1 cellular context compared by ENCODE assay signal in genomic region chr7:129512192-129512591, GRCh38.
TF ChIP-seq lines count a peak whose summit lies in the region.

No MANE protein-coding gene starts in this region.

TF ChIP-seq in GM23338, 12 proteins besides CTCF, POLR2A, EP300 and RAD21 (continued from another document):
- no peak for TF ChIP-seq REST (IDR thresholded peaks at IDR 0.05; ENCODE audit: unreplicated experiment)
- TF ChIP-seq CREB1 (CRISPR knock-in tag; IDR thresholded peaks at IDR 0.05; ENCODE audit: low read depth), result no peak
- TF ChIP-seq EZH2phosphoT487 (IDR thresholded peaks at IDR 0.05; ENCODE audit: unreplicated experiment), result no peak
- TF ChIP-seq ZNF114 (CRISPR knock-in tag; IDR thresholded peaks at IDR 0.05), result no peak
- TF ChIP-seq ZNF331 (CRISPR knock-in tag; IDR thresholded peaks at IDR 0.05; ENCODE audit: low read depth), result no peak
- TF ChIP-seq, protein P1, sequence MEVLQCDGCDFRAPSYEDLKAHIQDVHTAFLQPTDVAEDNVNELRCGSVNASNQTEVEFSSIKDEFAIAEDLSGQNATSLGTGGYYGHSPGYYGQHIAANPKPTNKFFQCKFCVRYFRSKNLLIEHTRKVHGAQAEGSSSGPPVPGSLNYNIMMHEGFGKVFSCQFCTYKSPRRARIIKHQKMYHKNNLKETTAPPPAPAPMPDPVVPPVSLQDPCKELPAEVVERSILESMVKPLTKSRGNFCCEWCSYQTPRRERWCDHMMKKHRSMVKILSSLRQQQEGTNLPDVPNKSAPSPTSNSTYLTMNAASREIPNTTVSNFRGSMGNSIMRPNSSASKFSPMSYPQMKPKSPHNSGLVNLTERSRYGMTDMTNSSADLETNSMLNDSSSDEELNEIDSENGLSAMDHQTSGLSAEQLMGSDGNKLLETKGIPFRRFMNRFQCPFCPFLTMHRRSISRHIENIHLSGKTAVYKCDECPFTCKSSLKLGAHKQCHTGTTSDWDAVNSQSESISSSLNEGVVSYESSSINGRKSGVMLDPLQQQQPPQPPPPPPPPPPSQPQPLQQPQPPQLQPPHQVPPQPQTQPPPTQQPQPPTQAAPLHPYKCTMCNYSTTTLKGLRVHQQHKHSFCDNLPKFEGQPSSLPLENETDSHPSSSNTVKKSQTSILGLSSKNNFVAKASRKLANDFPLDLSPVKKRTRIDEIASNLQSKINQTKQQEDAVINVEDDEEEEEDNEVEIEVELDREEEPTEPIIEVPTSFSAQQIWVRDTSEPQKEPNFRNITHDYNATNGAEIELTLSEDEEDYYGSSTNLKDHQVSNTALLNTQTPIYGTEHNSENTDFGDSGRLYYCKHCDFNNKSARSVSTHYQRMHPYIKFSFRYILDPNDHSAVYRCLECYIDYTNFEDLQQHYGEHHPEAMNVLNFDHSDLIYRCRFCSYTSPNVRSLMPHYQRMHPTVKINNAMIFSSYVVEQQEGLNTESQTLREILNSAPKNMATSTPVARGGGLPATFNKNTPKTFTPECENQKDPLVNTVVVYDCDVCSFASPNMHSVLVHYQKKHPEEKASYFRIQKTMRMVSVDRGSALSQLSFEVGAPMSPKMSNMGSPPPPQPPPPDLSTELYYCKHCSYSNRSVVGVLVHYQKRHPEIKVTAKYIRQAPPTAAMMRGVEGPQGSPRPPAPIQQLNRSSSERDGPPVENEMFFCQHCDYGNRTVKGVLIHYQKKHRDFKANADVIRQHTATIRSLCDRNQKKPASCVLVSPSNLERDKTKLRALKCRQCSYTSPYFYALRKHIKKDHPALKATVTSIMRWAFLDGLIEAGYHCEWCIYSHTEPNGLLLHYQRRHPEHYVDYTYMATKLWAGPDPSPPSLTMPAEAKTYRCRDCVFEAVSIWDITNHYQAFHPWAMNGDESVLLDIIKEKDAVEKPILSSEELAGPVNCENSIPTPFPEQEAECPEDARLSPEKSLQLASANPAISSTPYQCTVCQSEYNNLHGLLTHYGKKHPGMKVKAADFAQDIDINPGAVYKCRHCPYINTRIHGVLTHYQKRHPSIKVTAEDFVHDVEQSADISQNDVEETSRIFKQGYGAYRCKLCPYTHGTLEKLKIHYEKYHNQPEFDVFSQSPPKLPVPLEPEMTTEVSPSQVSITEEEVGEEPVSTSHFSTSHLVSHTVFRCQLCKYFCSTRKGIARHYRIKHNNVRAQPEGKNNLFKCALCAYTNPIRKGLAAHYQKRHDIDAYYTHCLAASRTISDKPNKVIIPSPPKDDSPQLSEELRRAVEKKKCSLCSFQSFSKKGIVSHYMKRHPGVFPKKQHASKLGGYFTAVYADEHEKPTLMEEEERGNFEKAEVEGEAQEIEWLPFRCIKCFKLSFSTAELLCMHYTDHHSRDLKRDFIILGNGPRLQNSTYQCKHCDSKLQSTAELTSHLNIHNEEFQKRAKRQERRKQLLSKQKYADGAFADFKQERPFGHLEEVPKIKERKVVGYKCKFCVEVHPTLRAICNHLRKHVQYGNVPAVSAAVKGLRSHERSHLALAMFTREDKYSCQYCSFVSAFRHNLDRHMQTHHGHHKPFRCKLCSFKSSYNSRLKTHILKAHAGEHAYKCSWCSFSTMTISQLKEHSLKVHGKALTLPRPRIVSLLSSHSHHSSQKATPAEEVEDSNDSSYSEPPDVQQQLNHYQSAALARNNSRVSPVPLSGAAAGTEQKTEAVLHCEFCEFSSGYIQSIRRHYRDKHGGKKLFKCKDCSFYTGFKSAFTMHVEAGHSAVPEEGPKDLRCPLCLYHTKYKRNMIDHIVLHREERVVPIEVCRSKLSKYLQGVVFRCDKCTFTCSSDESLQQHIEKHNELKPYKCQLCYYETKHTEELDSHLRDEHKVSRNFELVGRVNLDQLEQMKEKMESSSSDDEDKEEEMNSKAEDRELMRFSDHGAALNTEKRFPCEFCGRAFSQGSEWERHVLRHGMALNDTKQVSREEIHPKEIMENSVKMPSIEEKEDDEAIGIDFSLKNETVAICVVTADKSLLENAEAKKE (CRISPR knock-in tag; IDR thresholded peaks at IDR 0.05), result no peak
- TF ChIP-seq POLR2AphosphoS5 (IDR thresholded peaks at IDR 0.05; ENCODE audit: low read depth), result no peak
- TF ChIP-seq STAT1 (IDR thresholded peaks at IDR 0.05; ENCODE audit: unreplicated experiment), result no peak
- TF ChIP-seq JUNB (IDR thresholded peaks at IDR 0.05; ENCODE audit: unreplicated experiment), result no peak
- no peak for TF ChIP-seq NANOG (IDR thresholded peaks at IDR 0.05; ENCODE audit: borderline replicate concordance)
